Comparison of ENCODE assay signal across 8 cellular contexts in genomic region chr22:37905534-37906363, GRCh38. TPM values are rescaled to one million over a fixed set of nuclear protein-coding genes. Genes with fewer than 3 reads are reported as not detected.
DNase-seq lines count a peak whose midpoint lies in the region; ATAC-seq and TF ChIP-seq lines count a peak whose summit lies in the region.

Gene MICALL1, plus strand, starts transcription at chr22:37906297. Its CDS starts 126 bp downstream, at chr22:37906423.

- peaks cover 12% of the 10 kb centered on the region for H3K4me1 ChIP-seq in Panc1 (ENCODE audit: control insufficient read depth, insufficient read depth, low read length)

- intact Hi-C loops in Panc1 (cut with micrococcal nuclease; ENCODE audit: unreplicated experiment): no loop called here

- peak; percentile 68 for ATAC-seq in GM18907 (IDR thresholded peaks at IDR 0.05; ENCODE audit: unreplicated experiment)
- peak; percentile 76 for ATAC-seq in HG03354 (IDR thresholded peaks at IDR 0.05; ENCODE audit: poor library complexity, severe bottlenecking, unreplicated experiment)
- peak; percentile 95 for ATAC-seq in Panc1

- no peaks in the 10 kb centered on the region for H3K36me3 Mint-ChIP-seq in neural crest cell (ENCODE audit: low read depth)

- peak within 1 kb of the TSS; percentile 76 for H3K27ac ChIP-seq in Panc1 (ENCODE audit: low read length)

- H3K27me3 Mint-ChIP-seq in neural crest cell (ENCODE audit: low read depth): no peaks in the 10 kb centered on the region

- peak within 1 kb of the TSS; percentile 90 for H3K4me3 Mint-ChIP-seq in neural crest cell

- H3K9me3 Mint-ChIP-seq in neural crest cell: no peaks in the 10 kb centered on the region

- H3K9me3 ChIP-seq in Panc1 (ENCODE audit: control insufficient read depth, insufficient read depth, low read depth, low read length): no peaks in the 10 kb centered on the region

- peaks cover 43% of the 10 kb centered on the region for H3K4me1 Mint-ChIP-seq in neural crest cell

- in situ Hi-C loops in Panc1 (cut with HindIII; ENCODE audit: low pct_unique_long_range_greater_than_20kb, low sequenced_read_pairs): no loop called here

- no peaks in the 10 kb centered on the region for H3K27me3 ChIP-seq in Panc1 (ENCODE audit: control insufficient read depth, insufficient read depth, low read length)

- POLR2A ChIA-PET in Panc1 (lab: Charles Lee): interaction anchor here (0.6 kb wide), 3 partner anchors 46 to 93 kb away, joined by 3 to 13 read pairs (median 3); no protein-coding TSS in a partner anchor

- no peak for TF ChIP-seq CTCF in AG09319 (IDR thresholded peaks at IDR 0.05; ENCODE audit: low read depth, low read length)
- TF ChIP-seq CTCF in Panc1 (IDR thresholded peaks at IDR 0.05): no peak; the same call in 1 of the 2 replicates
- TF ChIP-seq CTCF in fibroblast of the aortic adventitia (IDR thresholded peaks at IDR 0.05; ENCODE audit: insufficient read depth, low read length): no peak
- TF ChIP-seq CTCF in neural crest cell (conservative IDR thresholded peaks at IDR 0.05): no peak

- peak within 1 kb of the TSS; percentile 92 for H3K27ac Mint-ChIP-seq in neural crest cell (ENCODE audit: unreplicated experiment)

- no peaks in the 10 kb centered on the region for H3K36me3 ChIP-seq in Panc1 (ENCODE audit: control insufficient read depth, insufficient read depth, low read length)

- no TSS peak for BruUV-seq in Panc1 (replicated peaks; lab: Mats Ljungman, UMichigan)

- CTCF ChIA-PET in Panc1 (lab: Charles Lee): interaction anchor here (0.6 to 0.9 kb wide), 5 partner anchors 13 to 621 kb away, joined by 3 to 7 read pairs (median 4); no protein-coding TSS in a partner anchor

- H3K4me3 ChIP-seq in Panc1 (ENCODE audit: low read depth in 2 of 2, low read length in 2 of 2) (peak within 1 kb of the TSS; percentile 63 to 75), fibroblast of the aortic adventitia (ENCODE audit: low read depth, low read length) (peak within 1 kb of the TSS; percentile 81)

- DNase-seq in AG09319 (ENCODE audit: extremely low read depth, low read depth): peak; percentile 50
- no peak for DNase-seq in Panc1 (ENCODE audit: low read depth, low spot score)
- peak; percentile 53 for DNase-seq in activated T-helper 9 cell treated with anti-CD3 and anti-CD28 coated beads, Interleukin-2, amount 50 U/mL, for 16 hours (ENCODE audit: low read depth)
- DNase-seq in fibroblast of the aortic adventitia (ENCODE audit: low read depth): peak; percentile 56
- DNase-seq in neural crest cell (ENCODE audit: low read depth, low spot score): peak; percentile 54
- DNase-seq in superior temporal gyrus (ENCODE audit: extremely low spot score): peak; percentile 31

RNA-seq across cellular contexts. Expression of gene MICALL1, which starts in this region (rescaled TPM):
- 34.5 TPM for total RNA-seq in Panc1 (2021; ENCODE audit: unreplicated experiment)
- polyA plus RNA-seq in Panc1 (2012; ENCODE audit: insufficient read length): 40.3 TPM
- total RNA-seq in fibroblast of the aortic adventitia (ENCODE audit: low replicate concordance): 13.2 and 24.7 TPM in 2 replicates
- total RNA-seq in neural crest cell: 49.1 and 54.4 TPM in 2 replicates
